ENCODE assay signal across 21 cellular contexts in genomic region chr13:114230575-114230974, GRCh38. TPM values are rescaled to one million over a fixed set of nuclear protein-coding genes. Genes with fewer than 3 reads are reported as not detected.
DNase-seq lines count a peak whose midpoint lies in the region; FAIRE-seq and TF ChIP-seq lines count a peak whose summit lies in the region.
"Had no signal": no experiment of that assay in that cellular context is flagged by ENCODE, and none has a peak within 500 bp of the region (broad histone marks: within the 10 kb centered on the region; RNA-seq: fewer than 3 reads in every experiment).

No MANE protein-coding gene starts in this region.

- H2BK20ac ChIP-seq in H1 (ENCODE audit: low read length) = 0 out of 2 replicates have a peak overlapping the region, but pooled peaks have one; percentile 62

- peaks cover 2% of the 10 kb centered on the region in 2 experiments for H4K20me1 ChIP-seq in H1 (replicated peaks in 1 of 2; ENCODE audit: control insufficient read depth in 1 of 2, insufficient read depth in 2 of 2, low read length in 2 of 2)
- H4K20me1 ChIP-seq in osteoblast (ENCODE audit: insufficient read depth, low read length) = peaks cover 2% of the 10 kb centered on the region

- peak overlapping the region; percentile 95; the same call in 1 of the 2 replicates for H2BK5ac ChIP-seq in H1 (ENCODE audit: low read depth, low read length)

- H3K36me3 ChIP-seq in Caco-2 (ENCODE audit: control insufficient read depth, insufficient read depth, low read length) = no peaks in the 10 kb centered on the region
- no peaks in the 10 kb centered on the region for H3K36me3 ChIP-seq in HUES48 (ENCODE audit: control insufficient read depth, insufficient read depth, low read length)
- no peaks in the 10 kb centered on the region for H3K36me3 ChIP-seq in H1 (ENCODE audit: control insufficient read depth in 2 of 4, insufficient read depth in 4 of 4, low read length in 3 of 4)
- no peaks in the 10 kb centered on the region for H3K36me3 ChIP-seq in osteoblast (ENCODE audit: insufficient read depth, low read length)
- H3K36me3 ChIP-seq: BLaER1 treated with 17β-estradiol and CSF1 and Interleukin-3, amounts not matched to agents 10 nM and 100 nM; Peyer's patch had no signal

- H3K4me3 ChIP-seq in Caco-2 (ENCODE audit: low read depth, low read length) (no peak overlapping the region), HUES48 (ENCODE audit: low read depth, low read length) (peak overlapping the region; percentile 41), H1 (ENCODE audit: extremely low read depth in 1 of 4, insufficient read depth in 2 of 4, low read depth in 3 of 4, low read length in 4 of 4) (peak overlapping the region in 1 of 4 experiments; percentile 29; a peak in 1 of 8 replicates), osteoblast (ENCODE audit: insufficient read depth, low read length) (no peak overlapping the region)
- H3K4me3 ChIP-seq: A549; BLaER1 treated with 17β-estradiol and CSF1 and Interleukin-3, amounts not matched to agents 10 nM and 100 nM; MG63; Peyer's patch; SJSA1 had no signal

- H4K5ac ChIP-seq in H1 (ENCODE audit: insufficient read length, low read depth, low read length) = peak overlapping the region; percentile 51

- peaks cover 4% of the 10 kb centered on the region for H3K23me2 ChIP-seq in H1 (ENCODE audit: low read depth, low read length)

- no TSS peak for BruUV-seq in Caco-2 (replicated peaks; lab: Mats Ljungman, UMichigan)

- CTCF ChIA-PET in Caco-2 (lab: Charles Lee) = no interaction called here
- CTCF ChIA-PET in H1 (lab: Charles Lee; ENCODE audit: partially characterized antibody) = interaction anchor here (1.9 kb wide), 1 partner anchor 119 kb away, joined by 6 read pairs; no protein-coding TSS in a partner anchor

- no peak overlapping the region for H3K56ac ChIP-seq in H1 (replicated peaks; ENCODE audit: insufficient read length, low read depth, low read length)

- no peak for TF ChIP-seq POLR2A in H1 (IDR thresholded peaks at IDR 0.05; ENCODE audit: control extremely low read depth in 1 of 2, low read depth in 2 of 2, low read length in 2 of 2)

- H2AK5ac ChIP-seq in H1 (ENCODE audit: low read depth, low read length) = no peak overlapping the region

- H3K79me2 ChIP-seq in H1 (ENCODE audit: control insufficient read depth in 1 of 2, insufficient read depth in 2 of 2, low read length in 2 of 2) = peaks cover 4 to 5% of the 10 kb centered on the region in 2 experiments; a peak in 3 of 4 replicates
- H3K79me2 ChIP-seq in osteoblast (ENCODE audit: insufficient read depth, low read length) = peaks cover 15% of the 10 kb centered on the region

- POLR2A ChIA-PET in Caco-2 (lab: Charles Lee) (no interaction called here), H1 (lab: Charles Lee; ENCODE audit: partially characterized antibody) (interaction anchor here (1.0 to 3.2 kb wide), 4 partner anchors 22 to 143 kb away, joined by 3 to 19 read pairs (median 4); partner anchors contain the start of gene UPF3A)

- peak overlapping the region; percentile 87 for H3K27ac ChIP-seq in HUES48 (ENCODE audit: low read depth, low read length)
- peak overlapping the region; percentile 6; the same call in 1 of the 2 replicates for H3K27ac ChIP-seq in H1 (ENCODE audit: low read depth, low read length)
- H3K27ac ChIP-seq in osteoblast (ENCODE audit: low read depth, low read length) = no peak overlapping the region
- H3K27ac ChIP-seq: A549; BLaER1 treated with 17β-estradiol and CSF1 and Interleukin-3, amounts not matched to agents 10 nM and 100 nM; Peyer's patch; SJSA1 had no signal

- H3K27me3 ChIP-seq in Caco-2 (replicated peaks; ENCODE audit: control insufficient read depth, insufficient read depth, low read length) = no peaks in the 10 kb centered on the region
- H3K27me3 ChIP-seq in HUES48 (ENCODE audit: control insufficient read depth, insufficient read depth, low read length) = no peaks in the 10 kb centered on the region
- H3K27me3 ChIP-seq in H1 (replicated peaks in 1 of 4; ENCODE audit: control insufficient read depth in 3 of 4, extremely low read depth in 1 of 4, insufficient read depth in 3 of 4, low read length in 3 of 4) = no peaks in the 10 kb centered on the region
- H3K27me3 ChIP-seq in osteoblast (ENCODE audit: insufficient read depth, low read length) = peaks cover 31% of the 10 kb centered on the region
- H3K27me3 ChIP-seq: BLaER1 treated with 17β-estradiol and CSF1 and Interleukin-3, amounts not matched to agents 10 nM and 100 nM; MG63; Peyer's patch; SJSA1 had no signal

- no peaks in the 10 kb centered on the region for H3K9me3 Mint-ChIP-seq in Caco-2 (ENCODE audit: unreplicated experiment)

- intact Hi-C loops in Caco-2 (cut with micrococcal nuclease; ENCODE audit: unreplicated experiment) = no loop called here

- peaks cover 3% of the 10 kb centered on the region; the same call in 1 of the 2 replicates for H3K79me1 ChIP-seq in H1 (ENCODE audit: low read depth, low read length)

- no peak overlapping the region for H2BK15ac ChIP-seq in H1 (ENCODE audit: low read length)

- H2AFZ ChIP-seq in H1 (ENCODE audit: low read length) = no peak overlapping the region
- H2AFZ ChIP-seq in osteoblast (ENCODE audit: low read length) = no peak overlapping the region

- H3K9ac ChIP-seq in HUES48 (ENCODE audit: low read depth, low read length) (peak overlapping the region; percentile 74), H1 (replicated peaks in 1 of 4; ENCODE audit: extremely low read depth in 1 of 4, low read depth in 3 of 4, low read length in 3 of 4) (no peak overlapping the region)
- H3K9ac ChIP-seq: BLaER1 treated with 17β-estradiol and CSF1 and Interleukin-3, amounts not matched to agents 10 nM and 100 nM had no signal

- WGBS in H1 (ENCODE audit: extremely low coverage in 1 of 2, insufficient coverage in 1 of 2, insufficient read length in 1 of 2, insufficient replicate concordance in 2 of 2, low coverage in 1 of 2, low lambda C conversion rate in 2 of 2, missing lambda C conversion rate in 1 of 2), 2 experiments = 28% methylated on average over 3 of the region's 3 CpGs; no CpG with 5 or more reads in 1 of the 2 experiments

- H3K4me2 ChIP-seq in H1 (ENCODE audit: insufficient read depth in 1 of 2, low read depth in 2 of 2, low read length in 2 of 2) (peak overlapping the region; percentile 26 to 29; a peak in 3 of 4 replicates), osteoblast (ENCODE audit: insufficient read depth, low read length) (peak overlapping the region; percentile 37)
- H3K4me2 ChIP-seq: A549 had no signal

- TF ChIP-seq RAD21 in H1 (IDR thresholded peaks at IDR 0.05 in 1 of 2, conservative IDR thresholded peaks at IDR 0.05 in 1 of 2; ENCODE audit: low read depth in 2 of 2, low read length in 2 of 2) = no peak

- no peak for DNase-seq in Caco-2
- no peak for DNase-seq in H1 (ENCODE audit: low read depth in 1 of 2, low spot score in 2 of 2)
- no peak for DNase-seq in osteoblast (ENCODE audit: insufficient read length, low spot score, missing footprints)
- DNase-seq in NCI-H2196 (lab: John Stamatoyannopoulos, UW; ENCODE audit: unreplicated experiment) = no peak
- DNase-seq in NCI-H1694 (lab: John Stamatoyannopoulos, UW) = no peak
- no peak for DNase-seq in DMS53 (lab: John Stamatoyannopoulos, UW)
- DNase-seq: DND-41; Kasumi-1; MG63; NCI-H1048; NCI-H1436; NCI-H2081; NCI-H510A; NCI-H748 treated with DMSO at 0.1 percent for 48 hours; NK-92 treated with Interleukin-12 subunit alpha and Interleukin-12 subunit beta, amount 100 ng/mL, for 24 hours; Peyer's patch had no signal

- FAIRE-seq in H1 (lab: Jason Lieb, UNC) = peak; percentile 72
- FAIRE-seq: A549, G401.6 had no signal

- H3K4me3 Mint-ChIP-seq in Caco-2 (ENCODE audit: unreplicated experiment) = no peak overlapping the region

- H2BK120ac ChIP-seq in H1 (replicated peaks; ENCODE audit: low read depth, low read length) = peak overlapping the region; percentile 80

- peaks cover 14% of the 10 kb centered on the region for H3K4me1 Mint-ChIP-seq in Caco-2 (ENCODE audit: low read depth, unreplicated experiment)

- no peak overlapping the region for H3K14ac ChIP-seq in H1 (ENCODE audit: insufficient read length)

- H2BK12ac ChIP-seq in H1 (ENCODE audit: low read depth, low read length) = no peak overlapping the region; the same call in 1 of the 2 replicates

- H3K18ac ChIP-seq in H1 (ENCODE audit: extremely low read depth, low read length) = peak overlapping the region; percentile 63; the same call in 1 of the 2 replicates

- peak overlapping the region; percentile 81 for H4K91ac ChIP-seq in H1 (replicated peaks; ENCODE audit: insufficient read length, low read length)

- H3K23ac ChIP-seq in H1 (ENCODE audit: insufficient read length) = no peak overlapping the region

- no peak for TF ChIP-seq EP300 in H1 (IDR thresholded peaks at IDR 0.05; ENCODE audit: borderline replicate concordance in 1 of 2, low read depth in 2 of 2, low read length in 2 of 2)

- no peaks in the 10 kb centered on the region for H3K36me3 Mint-ChIP-seq in Caco-2 (ENCODE audit: insufficient read depth, unreplicated experiment)

- TF ChIP-seq CTCF in Caco-2 (IDR thresholded peaks at IDR 0.05; ENCODE audit: insufficient read depth in 1 of 2, low read depth in 1 of 2, low read length in 1 of 2, severe bottlenecking in 1 of 2, unreplicated experiment in 1 of 2) (no peak), H1 (IDR thresholded peaks at IDR 0.05; ENCODE audit: control extremely low read depth in 1 of 3, insufficient read depth in 1 of 3, low read depth in 1 of 3, low read length in 3 of 3) (no peak), osteoblast (IDR thresholded peaks at IDR 0.05; ENCODE audit: extremely low read depth, low read depth, low read length) (no peak)

- H3K4me1 ChIP-seq in Caco-2 (no peaks in the 10 kb centered on the region), HUES48 (ENCODE audit: control insufficient read depth, insufficient read depth, low read length) (peaks cover 64% of the 10 kb centered on the region), H1 (replicated peaks in 1 of 4; ENCODE audit: control insufficient read depth in 3 of 4, insufficient read depth in 4 of 4, low read length in 3 of 4) (peaks cover 15 to 34% (median 25%) of the 10 kb centered on the region in 4 experiments), osteoblast (ENCODE audit: insufficient read depth, low read length) (peaks cover 23% of the 10 kb centered on the region)

- H4K8ac ChIP-seq in H1 (ENCODE audit: extremely low read depth, insufficient read depth, low read length) = no peak overlapping the region

- peak overlapping the region; percentile 54 for H3K27ac Mint-ChIP-seq in Caco-2 (ENCODE audit: unreplicated experiment)

- H3K9me3 ChIP-seq in Caco-2 (no peaks in the 10 kb centered on the region), HUES48 (ENCODE audit: control insufficient read depth, insufficient read depth, low read length) (no peaks in the 10 kb centered on the region), H1 (ENCODE audit: insufficient read depth in 2 of 2, low read depth in 1 of 2, low read length in 1 of 2) (no peaks in the 10 kb centered on the region), osteoblast (ENCODE audit: low read depth, low read length) (no peaks in the 10 kb centered on the region)
- H3K9me3 ChIP-seq: A549; BLaER1 treated with 17β-estradiol and CSF1 and Interleukin-3, amounts not matched to agents 10 nM and 100 nM; MG63; Peyer's patch; SJSA1 had no signal

- no peaks in the 10 kb centered on the region for H3K27me3 Mint-ChIP-seq in Caco-2 (ENCODE audit: insufficient read depth, unreplicated experiment)

- no peak overlapping the region for H3K4ac ChIP-seq in H1 (replicated peaks; ENCODE audit: insufficient read length, low read depth, low read length)

RNA-seq across cellular contexts. Expression of gene CDC16, which starts 4.1 kb away (rescaled TPM):
- total RNA-seq in Caco-2 (2022) (80.5 and 80.8 TPM in 2 replicates), osteoblast (82.2 and 85.7 TPM in 2 replicates)
- total RNA-seq in H1 (2021; fragmentation: NEBNext Ultra II Directional; extraction: Animal tissue kit (Norgen Biotek cat#: 25700)) = 78.7 and 83.4 TPM in 2 replicates
- 36.3 and 42.5 TPM in 2 replicates for polyA plus RNA-seq in H1 (2011; rRNA removed)
- polyA plus RNA-seq in H1 (2011; cell fraction: cytosol; rRNA removed) = 58.5 TPM
- 53.2 TPM for polyA plus RNA-seq in H1 (2011; cell fraction: nucleus; rRNA removed)
- polyA plus RNA-seq in H1 (2012, experiment 1 of 2) = 57.0 to 70.3 TPM (median 61.3 TPM) in 4 replicates
- 7.9 TPM for polyA plus RNA-seq in H1 (2012, experiment 2 of 2)
- 55.1 TPM for polyA plus RNA-seq in H1 (2013, experiment 1 of 2)
- 53.8 TPM for polyA plus RNA-seq in H1 (2013, experiment 2 of 2)
- 69.3 and 80.0 TPM in 2 replicates for polyA minus RNA-seq in H1 (2011; rRNA and poly(A)+ RNA removed)
- polyA minus RNA-seq in H1 (2011; cell fraction: cytosol; rRNA and poly(A)+ RNA removed) = 36.5 TPM
- 104 TPM for polyA minus RNA-seq in H1 (2011; cell fraction: nucleus; rRNA and poly(A)+ RNA removed)

RNA-seq across cellular contexts. Expression of gene UPF3A, which starts 50.8 kb away (rescaled TPM):
- 86.2 and 88.3 TPM in 2 replicates for total RNA-seq in Caco-2 (2022)
- total RNA-seq in H1 (2021; fragmentation: NEBNext Ultra II Directional; extraction: Animal tissue kit (Norgen Biotek cat#: 25700)) = 56.6 and 58.2 TPM in 2 replicates
- 47.1 and 48.7 TPM in 2 replicates for polyA plus RNA-seq in H1 (2011; rRNA removed)
- polyA plus RNA-seq in H1 (2011; cell fraction: cytosol; rRNA removed) = 78.7 TPM
- polyA plus RNA-seq in H1 (2011; cell fraction: nucleus; rRNA removed) = 56.2 TPM
- polyA plus RNA-seq in H1 (2012, experiment 1 of 2) = 63.0 to 78.5 TPM (median 70.5 TPM) in 4 replicates
- 14.2 TPM for polyA plus RNA-seq in H1 (2012, experiment 2 of 2)
- 88.6 TPM for polyA plus RNA-seq in H1 (2013, experiment 1 of 2)
- polyA plus RNA-seq in H1 (2013, experiment 2 of 2) = 86.1 TPM
- 18.0 and 22.0 TPM in 2 replicates for polyA minus RNA-seq in H1 (2011; rRNA and poly(A)+ RNA removed)
- 27.8 TPM for polyA minus RNA-seq in H1 (2011; cell fraction: cytosol; rRNA and poly(A)+ RNA removed)
- polyA minus RNA-seq in H1 (2011; cell fraction: nucleus; rRNA and poly(A)+ RNA removed) = 45.9 TPM
- total RNA-seq in osteoblast = 25.0 and 28.9 TPM in 2 replicates

RNA-seq across cellular contexts. Expression of gene CFAP97D2, which starts 51.5 kb away (rescaled TPM):
- not detected in 2 replicates for total RNA-seq in Caco-2 (2022)
- total RNA-seq in H1 (2021; fragmentation: NEBNext Ultra II Directional; extraction: Animal tissue kit (Norgen Biotek cat#: 25700)) = not detected in 2 replicates
- not detected in 2 replicates for polyA plus RNA-seq in H1 (2011; rRNA removed)
- polyA plus RNA-seq in H1 (2011; cell fraction: cytosol; rRNA removed) = not detected
- not detected for polyA plus RNA-seq in H1 (2011; cell fraction: nucleus; rRNA removed)
- polyA plus RNA-seq in H1 (2012, experiment 1 of 2) = not detected in 4 replicates
- not detected for polyA plus RNA-seq in H1 (2012, experiment 2 of 2)
- polyA plus RNA-seq in H1 (2013, experiment 1 of 2) = not detected
- not detected for polyA plus RNA-seq in H1 (2013, experiment 2 of 2)
- polyA minus RNA-seq in H1 (2011; rRNA and poly(A)+ RNA removed) = not detected in 2 replicates
- not detected for polyA minus RNA-seq in H1 (2011; cell fraction: cytosol; rRNA and poly(A)+ RNA removed)
- not detected for polyA minus RNA-seq in H1 (2011; cell fraction: nucleus; rRNA and poly(A)+ RNA removed)
- not detected in 2 replicates for total RNA-seq in osteoblast
- total RNA-seq: Peyer's patch had no signal
- polyA plus RNA-seq: A549 had no signal
